In the genomic region with DNA sequence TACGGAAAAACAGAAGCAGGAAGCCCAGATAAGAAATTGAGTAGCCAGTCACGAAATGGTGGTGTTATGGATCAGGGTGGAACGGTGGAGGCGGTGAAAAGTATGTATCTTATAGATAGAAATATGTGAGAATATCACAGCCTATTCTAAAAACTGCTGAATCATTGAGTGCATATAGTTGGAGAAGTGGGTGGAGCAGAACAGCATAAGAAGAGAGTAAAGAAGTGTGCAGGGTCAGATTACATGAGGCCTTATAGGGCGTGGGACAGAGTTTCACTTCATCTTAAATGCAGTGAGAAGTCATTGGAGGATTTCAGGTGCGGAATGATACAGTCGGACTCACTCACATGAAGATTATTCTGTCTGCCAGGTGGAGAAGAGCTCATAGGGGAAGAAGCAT, we compare ENCODE assay signal across 12 cellular contexts.
"Had no signal": no experiment of that assay in that cellular context is flagged by ENCODE, and none has a peak within 500 bp of the region (broad histone marks: within the 10 kb centered on the region; RNA-seq: fewer than 3 reads in every experiment).

No MANE protein-coding gene starts in this region.

- DNase-seq: activated CD4-positive, alpha-beta memory T cell treated with anti-CD3 and anti-CD28 coated beads, Interleukin-2, amount 10 ng/mL, durations not matched to agents 7 days and 5 days; activated CD4-positive, alpha-beta T cell treated with anti-CD3 and anti-CD28 coated beads for 36 hours; activated gamma-delta T cell; activated naive CD8-positive, alpha-beta T cell treated with anti-CD3 and anti-CD28 coated beads for 36 hours; activated T-cell treated with anti-CD3 and anti-CD28 coated beads, Interleukin-2, amount 50 U/mL, for 48 hours; anterior cingulate cortex; gastrocnemius medialis; left ventricle myocardium inferior; stimulated activated CD4-positive, alpha-beta T cell treated with anti-CD3 and anti-CD28 coated beads, Interleukin-2, amount 100 ng/mL, for 48 hours; stimulated activated naive CD4-positive, alpha-beta T cell treated with Interleukin-2 at 50 U/mL for 16 hours; T-helper 9 cell had no signal

- H3K27ac ChIP-seq: gastrocnemius medialis, left ventricle myocardium inferior, VCaP had no signal

- H3K27me3 ChIP-seq: gastrocnemius medialis had no signal

- H3K4me1 ChIP-seq: gastrocnemius medialis had no signal

- H3K9me3 ChIP-seq: gastrocnemius medialis, left ventricle myocardium inferior had no signal

- H3K4me3 ChIP-seq: gastrocnemius medialis, left ventricle myocardium inferior had no signal

- ATAC-seq: activated CD4-positive, alpha-beta T cell treated with anti-CD3 and anti-CD28 coated beads for 36 hours; gastrocnemius medialis had no signal

- H3K36me3 ChIP-seq: gastrocnemius medialis, left ventricle myocardium inferior had no signal
